In the genomic region with DNA sequence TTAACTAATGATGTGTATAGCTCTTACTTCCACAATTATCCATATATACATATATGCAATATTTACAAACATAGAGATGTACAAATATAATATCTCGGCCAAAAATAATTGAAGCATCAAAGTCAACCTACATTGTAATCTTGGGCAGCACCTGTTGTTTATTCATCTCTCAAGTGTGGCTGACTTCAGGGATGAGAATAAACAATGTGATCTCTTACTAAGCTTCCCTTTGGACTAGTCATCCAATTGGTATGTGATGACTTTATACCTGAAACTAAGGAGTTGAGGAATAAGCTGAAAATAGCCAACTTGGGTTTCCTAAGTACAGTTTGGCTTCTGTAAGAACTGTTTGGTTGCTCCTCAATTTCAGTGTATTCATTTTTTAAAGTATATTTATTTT, we compare ENCODE assay signal across 2 cellular contexts.
A peak's percentile ranks its signal among the peaks of the same experiment; 100 is the strongest.
TF ChIP-seq lines count a peak whose summit lies in the region.

No MANE protein-coding gene starts in this region.

TF ChIP-seq in IMR-90, 13 proteins besides CTCF, POLR2A, EP300 and RAD21 (continued from another document):
- TF ChIP-seq BHLHE40 (IDR thresholded peaks at IDR 0.05; ENCODE audit: low read depth, low read length) = 0 out of 2 replicates have a peak, but pooled peaks have one; percentile 5
- TF ChIP-seq FOS (IDR thresholded peaks at IDR 0.05; ENCODE audit: low read depth, low read length) = peak; percentile 51; the same call in 1 of the 2 replicates
- TF ChIP-seq CEBPB (IDR thresholded peaks at IDR 0.05; ENCODE audit: low read depth, low read length) = 0 out of 2 replicates have a peak, but pooled peaks have one; percentile 4

TF ChIP-seq in SK-N-SH, 30 proteins besides CTCF, POLR2A, EP300 and RAD21 (continued from another document):
- TF ChIP-seq FOSL2 (IDR thresholded peaks at IDR 0.05; ENCODE audit: borderline replicate concordance, low read depth) = peak; percentile 45
